In the genomic region with DNA sequence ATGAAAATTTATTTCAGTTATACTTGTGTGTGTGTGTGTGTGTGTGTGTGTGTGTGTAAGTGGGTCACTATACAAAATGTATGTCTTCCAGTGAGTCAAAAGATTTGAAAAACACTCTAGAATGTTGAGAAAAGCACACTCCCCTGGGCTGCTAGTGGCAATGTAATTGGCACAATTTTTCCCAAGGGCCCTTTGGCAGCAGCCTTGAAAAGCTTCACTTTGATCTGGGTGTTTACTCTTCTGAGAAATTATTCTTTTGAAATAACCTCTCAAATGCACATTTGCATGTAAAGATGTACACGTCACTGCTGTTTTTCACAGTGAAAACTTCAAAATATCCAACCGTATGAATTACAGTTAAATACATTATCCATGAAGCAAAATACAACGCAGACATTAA, we compare ENCODE assay signal across 17 cellular contexts. TPM values are rescaled to one million over a fixed set of nuclear protein-coding genes. Genes with fewer than 3 reads are reported as not detected.
DNase-seq lines count a peak whose midpoint lies in the region; ATAC-seq and TF ChIP-seq lines count a peak whose summit lies in the region.
"Had no signal": no experiment of that assay in that cellular context is flagged by ENCODE, and none has a peak within 500 bp of the region (broad histone marks: within the 10 kb centered on the region; RNA-seq: fewer than 3 reads in every experiment).

No MANE protein-coding gene starts in this region.

- TF ChIP-seq CTCF in glutamatergic neuron (IDR thresholded peaks at IDR 0.05; ENCODE audit: partially characterized antibody, unreplicated experiment): no peak
- TF ChIP-seq CTCF in smooth muscle cell (IDR thresholded peaks at IDR 0.05; ENCODE audit: borderline replicate concordance, insufficient read depth, poor library complexity, severe bottlenecking): no peak

- no peaks in the 10 kb centered on the region for H3K36me3 ChIP-seq in smooth muscle cell (ENCODE audit: low read depth)
- H3K36me3 ChIP-seq: SJSA1 had no signal

- no peak overlapping the region for H3K4me3 ChIP-seq in smooth muscle cell
- H3K4me3 ChIP-seq: SJSA1 had no signal

- peaks cover 2% of the 10 kb centered on the region for H3K27me3 Mint-ChIP-seq in glutamatergic neuron (ENCODE audit: unreplicated experiment)
- H3K27me3 Mint-ChIP-seq: IgD-negative memory B cell had no signal

- H3K9me3 ChIP-seq in smooth muscle cell (replicated peaks; ENCODE audit: low read depth): no peaks in the 10 kb centered on the region
- H3K9me3 ChIP-seq: SJSA1 had no signal

- H3K4me1 ChIP-seq in smooth muscle cell (ENCODE audit: low read depth): peaks cover 19% of the 10 kb centered on the region

- no peak overlapping the region for H3K9ac ChIP-seq in smooth muscle cell (ENCODE audit: low read depth)

- H3K27me3 ChIP-seq in smooth muscle cell (ENCODE audit: low read depth): no peaks in the 10 kb centered on the region
- H3K27me3 ChIP-seq: SJSA1 had no signal

- H3K9me3 Mint-ChIP-seq in glutamatergic neuron (ENCODE audit: unreplicated experiment): peaks cover 7% of the 10 kb centered on the region
- H3K9me3 Mint-ChIP-seq: H9; T-helper 2 cell treated with Interferon-gamma antibody and Interleukin-4, amounts not matched to agents 5 μg/mL and 100 μg/mL, for 36 hours had no signal

- peaks cover 13% of the 10 kb centered on the region for H3K79me2 ChIP-seq in smooth muscle cell (ENCODE audit: low read depth)

- no peaks in the 10 kb centered on the region for H4K20me1 ChIP-seq in smooth muscle cell (ENCODE audit: low read depth)

- H3K4me3 Mint-ChIP-seq in glutamatergic neuron (ENCODE audit: unreplicated experiment): peak overlapping the region; percentile 27
- H3K4me3 Mint-ChIP-seq: H9; T-helper 2 cell treated with Interferon-gamma antibody and Interleukin-4, amounts not matched to agents 5 μg/mL and 100 μg/mL, for 36 hours had no signal

- 92% methylated on average over 3 of the region's 3 CpGs for WGBS in smooth muscle cell (ENCODE audit: low lambda C conversion rate)

- peak overlapping the region; percentile 55 for H3K27ac ChIP-seq in smooth muscle cell (ENCODE audit: low read depth)

- H3K4me2 ChIP-seq in smooth muscle cell: peak overlapping the region; percentile 36

- peaks cover 59% of the 10 kb centered on the region for H3K4me1 Mint-ChIP-seq in glutamatergic neuron (ENCODE audit: low read depth, unreplicated experiment)

- peak in 2 of 3 experiments; percentile 17 to 57 for DNase-seq in NCI-H1417 (lab: John Stamatoyannopoulos, UW)
- no peak for DNase-seq in NCI-H1417 treated with DMSO at 0.1 percent for 48 hours (lab: John Stamatoyannopoulos, UW)
- DNase-seq in DMS79 (lab: John Stamatoyannopoulos, UW): peak; percentile 19
- DNase-seq in glutamatergic neuron: no peak
- DNase-seq in smooth muscle cell (lab: John Stamatoyannopoulos, UW; ENCODE audit: unreplicated experiment): no peak
- DNase-seq in SW480 (ENCODE audit: low spot score): no peak
- DNase-seq: 8988T, H9, Kasumi-1, NCI-H2081 treated with DMSO at 0.1 percent for 48 hours, NCI-H748 treated with DMSO at 0.1 percent for 48 hours, SW 1271 had no signal

- H3F3A ChIP-seq in smooth muscle cell (ENCODE audit: low read depth): peaks cover 15% of the 10 kb centered on the region

- H2AFZ ChIP-seq in smooth muscle cell (ENCODE audit: low read depth): no peak overlapping the region

- no peak overlapping the region for H3K27ac Mint-ChIP-seq in glutamatergic neuron (ENCODE audit: unreplicated experiment)
- H3K27ac Mint-ChIP-seq: IgD-negative memory B cell; T-helper 2 cell treated with Interferon-gamma antibody and Interleukin-4, amounts not matched to agents 5 μg/mL and 100 μg/mL, for 36 hours had no signal

- H3K36me3 Mint-ChIP-seq in glutamatergic neuron (ENCODE audit: unreplicated experiment): no peaks in the 10 kb centered on the region

- ATAC-seq in GM18868 (IDR thresholded peaks at IDR 0.05; ENCODE audit: unreplicated experiment): no peak
- no peak for ATAC-seq in GM18511 (IDR thresholded peaks at IDR 0.05; ENCODE audit: unreplicated experiment)

RNA-seq across cellular contexts. Expression of a gene that starts 22.1 kb away (rescaled TPM):
- total RNA-seq in glutamatergic neuron (ENCODE audit: unreplicated experiment): 129 TPM
- total RNA-seq in smooth muscle cell: 3.3 and 10.0 TPM in 2 replicates
- polyA plus RNA-seq in smooth muscle cell: 3.2 and 4.4 TPM in 2 replicates
- polyA plus RNA-seq: IgD-negative memory B cell had no signal

Comparison
In these comparisons a context has a peak if more than half of its experiments do, and no peak if none do; other contexts are left out.
1. DNase-seq: peak in NCI-H1417 (2 of 3) and DMS79 (single experiment); none in NCI-H1417 treated with DMSO at 0.1 percent for 48 hours (single experiment), glutamatergic neuron (single experiment), smooth muscle cell (single experiment) and SW480 (single experiment).
2. RNA of a gene that starts 22.1 kb away (total RNA-seq): 129 TPM in glutamatergic neuron (single experiment); 3.3 to 10.0 TPM in smooth muscle cell; every median in the first group is over 10 times any median in the second.